Comparison of ENCODE assay signal across 16 cellular contexts in the genomic region with DNA sequence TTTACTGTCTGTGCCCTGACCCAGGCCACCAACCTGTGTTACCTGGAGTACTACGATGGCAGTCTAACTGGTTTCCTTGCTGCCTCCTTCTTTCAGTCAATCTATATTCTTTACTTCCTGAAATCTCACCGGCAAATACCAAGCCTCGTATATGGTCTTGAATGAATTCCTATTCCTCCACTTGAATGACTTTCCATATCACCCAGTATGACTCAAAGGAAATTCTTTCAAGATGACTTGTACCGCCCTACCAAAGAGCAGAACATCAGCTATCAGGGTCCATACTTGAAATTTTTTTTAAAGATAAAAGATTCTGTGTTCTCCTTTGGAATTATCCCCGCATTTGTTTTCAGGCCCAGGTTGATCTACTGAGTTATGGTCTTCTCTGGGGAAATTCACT.
A peak's percentile ranks its signal among the peaks of the same experiment; 100 is the strongest.
DNase-seq lines count a peak whose midpoint lies in the region; ATAC-seq and TF ChIP-seq lines count a peak whose summit lies in the region.
"Had no signal": no experiment of that assay in that cellular context is flagged by ENCODE, and none has a peak within 500 bp of the region (broad histone marks: within the 10 kb centered on the region; RNA-seq: fewer than 3 reads in every experiment).

No MANE protein-coding gene starts in this region.

- H3K9me3 ChIP-seq in RWPE2 (ENCODE audit: severe bottlenecking) (no peaks in the 10 kb centered on the region), mesodermal cell (ENCODE audit: control insufficient read depth, low read length) (no peaks in the 10 kb centered on the region)

- ATAC-seq in RWPE2 (ENCODE audit: low read depth) = peak; percentile 78
- ATAC-seq: left lobe of liver had no signal

- peak; percentile 57 for DNase-seq in EH (ENCODE audit: low read depth)
- DNase-seq in RWPE2 (ENCODE audit: low spot score) = no peak
- DNase-seq in epithelial cell of esophagus (ENCODE audit: low read depth) = peak; percentile 59
- no peak for DNase-seq in activated CD4-positive, alpha-beta T cell treated with anti-CD3 and anti-CD28 coated beads for 4 hours
- DNase-seq in DMS79 (lab: John Stamatoyannopoulos, UW) = no peak
- DNase-seq in stimulated activated CD4-positive, alpha-beta T cell treated with anti-CD3 and anti-CD28 coated beads, Interleukin-1b, Interleukin-23, amount 100 ng/mL, for 48 hours = no peak
- no peak for DNase-seq in NOMO-1 (lab: John Stamatoyannopoulos, UW; ENCODE audit: unreplicated experiment in 2 of 2)
- DNase-seq: activated CD4-positive, CD25-positive, alpha-beta regulatory T cell; activated naive CD8-positive, alpha-beta T cell treated with anti-CD3 and anti-CD28 coated beads for 36 hours; central memory CD4-positive, alpha-beta T cell; effector memory CD4-positive, alpha-beta T cell; KBM-7; NCI-H526; stimulated activated CD4-positive, alpha-beta T cell treated with anti-CD3 and anti-CD28 coated beads, Interleukin-4, amount 100 ng/mL, for 1 hour had no signal

- H3K27ac ChIP-seq in RWPE2 (ENCODE audit: poor library complexity, severe bottlenecking) (no peak overlapping the region), mesodermal cell (ENCODE audit: low read depth, low read length, severe bottlenecking) (peak overlapping the region; percentile 85)

- WGBS in mesodermal cell (ENCODE audit: insufficient coverage in 2 of 2), 2 experiments = 100% methylated on average over 1 of the region's 5 CpGs; no CpG with 5 or more reads in 1 of the 2 experiments

- no peak overlapping the region for H3K4me3 ChIP-seq in RWPE2 (ENCODE audit: severe bottlenecking)
- no peak overlapping the region for H3K4me3 ChIP-seq in epithelial cell of esophagus (ENCODE audit: low read length)
- H3K4me3 ChIP-seq in mesodermal cell (ENCODE audit: extremely low read depth, insufficient read depth, low read length, poor library complexity, severe bottlenecking) = no peak overlapping the region

- H3K36me3 ChIP-seq in RWPE2 (ENCODE audit: low read depth) (no peaks in the 10 kb centered on the region), mesodermal cell (ENCODE audit: control insufficient read depth, insufficient read depth, low read length) (no peaks in the 10 kb centered on the region)

- TF ChIP-seq CTCF in RWPE2 (IDR thresholded peaks at IDR 0.05; ENCODE audit: poor library complexity, severe bottlenecking) (no peak), epithelial cell of esophagus (IDR thresholded peaks at IDR 0.05; ENCODE audit: insufficient read depth, low read depth, low read length, missing control alignments) (no peak)

- H3K27me3 ChIP-seq in RWPE2 (ENCODE audit: insufficient read depth, poor library complexity, severe bottlenecking) = no peaks in the 10 kb centered on the region

- H3K4me1 ChIP-seq in RWPE2 (ENCODE audit: insufficient read depth, poor library complexity, severe bottlenecking) (no peaks in the 10 kb centered on the region), mesodermal cell (ENCODE audit: control insufficient read depth, insufficient read depth, low read length, poor library complexity, severe bottlenecking) (no peaks in the 10 kb centered on the region)

Comparison
In these comparisons a context has a peak if more than half of its experiments do, and no peak if none do; other contexts are left out.
1. DNase-seq: peak in EH (single experiment) and epithelial cell of esophagus (single experiment); none in RWPE2 (single experiment), activated CD4-positive, alpha-beta T cell treated with anti-CD3 and anti-CD28 coated beads for 4 hours (0 of 2), DMS79 (single experiment), stimulated activated CD4-positive, alpha-beta T cell treated with anti-CD3 and anti-CD28 coated beads, Interleukin-1b, Interleukin-23, amount 100 ng/mL, for 48 hours (single experiment) and NOMO-1 (0 of 2).